Comparison of ENCODE assay signal across 1 cellular context in genomic region chr9:5113523-5113922, GRCh38.
TF ChIP-seq lines count a peak whose summit lies in the region.

No MANE protein-coding gene starts in this region.

TF ChIP-seq in SK-N-SH, 30 proteins besides CTCF, POLR2A, EP300 and RAD21 (continued from another document):
- TF ChIP-seq GABPA (IDR thresholded peaks at IDR 0.05; ENCODE audit: low read depth) (no peak), FOXM1 (IDR thresholded peaks at IDR 0.05; ENCODE audit: low read depth) (no peak), FOXJ3 (CRISPR knock-in tag; IDR thresholded peaks at IDR 0.05) (no peak), TEAD4 (IDR thresholded peaks at IDR 0.05; ENCODE audit: borderline replicate concordance, insufficient read depth) (no peak), NRF1 (IDR thresholded peaks at IDR 0.05; ENCODE audit: low read depth, low read length) (no peak), CHD2 (IDR thresholded peaks at IDR 0.05; ENCODE audit: low read length, partially characterized antibody) (no peak), TAF1 (IDR thresholded peaks at IDR 0.05; ENCODE audit: borderline replicate concordance, low read depth, low read length) (no peak), USF2 (IDR thresholded peaks at IDR 0.05; ENCODE audit: borderline replicate concordance, low read depth, low read length) (no peak), MEF2A (IDR thresholded peaks at IDR 0.05; ENCODE audit: borderline replicate concordance, low read depth) (no peak), RFX5 (IDR thresholded peaks at IDR 0.05; ENCODE audit: low read length) (no peak), REST (IDR thresholded peaks at IDR 0.05; ENCODE audit: low read depth, low read length) (no peak), SIN3A (IDR thresholded peaks at IDR 0.05; ENCODE audit: borderline replicate concordance, low read depth, low read length) (no peak), FOSL2 (IDR thresholded peaks at IDR 0.05; ENCODE audit: borderline replicate concordance, low read depth) (no peak), GATA2 (CRISPR knock-in tag; IDR thresholded peaks at IDR 0.05) (no peak), TCF12 (IDR thresholded peaks at IDR 0.05) (no peak)
